Comparison of ENCODE assay signal across 8 cellular contexts in the genomic region with DNA sequence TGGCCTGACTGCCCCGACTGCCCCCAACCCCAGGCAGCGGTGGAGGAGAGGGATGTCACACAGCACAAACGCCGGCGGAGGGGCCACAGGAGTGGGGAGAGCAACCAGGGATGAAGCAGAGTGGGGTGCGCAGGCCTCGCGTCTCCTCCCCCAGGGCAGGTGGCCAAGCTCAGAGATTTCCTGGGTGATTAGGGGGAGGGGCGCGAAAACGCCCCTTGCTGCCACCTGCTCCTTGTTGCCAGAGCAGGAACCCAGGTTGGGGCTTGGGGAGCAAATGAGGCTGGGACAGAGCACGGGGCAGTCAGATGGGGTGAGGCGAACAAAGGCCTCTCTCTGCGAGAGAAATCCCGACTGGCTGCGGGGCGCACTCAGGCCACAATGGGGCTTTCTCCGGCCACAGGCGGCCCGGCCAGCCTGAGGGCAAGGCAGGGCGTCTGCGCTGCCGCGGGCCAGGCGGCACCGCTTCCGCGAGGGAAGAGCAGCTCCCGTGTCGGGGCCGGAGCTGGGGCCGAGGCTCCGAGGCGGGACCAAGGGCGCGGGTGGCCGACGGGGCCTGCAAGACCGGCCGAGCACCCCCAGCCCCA. TPM values are rescaled to one million over a fixed set of nuclear protein-coding genes. Genes with fewer than 3 reads are reported as not detected.
DNase-seq lines count a peak whose midpoint lies in the region; ATAC-seq and TF ChIP-seq lines count a peak whose summit lies in the region.

No MANE protein-coding gene starts in this region.

- H3K9me3 ChIP-seq in Loucy (ENCODE audit: insufficient read depth, low read depth, low read length) (no peaks in the 10 kb centered on the region), osteoblast (ENCODE audit: low read depth, low read length) (no peaks in the 10 kb centered on the region)

- H3K4me2 ChIP-seq in Loucy (ENCODE audit: low read depth, low read length, poor library complexity, severe bottlenecking): peak overlapping the region; percentile 58
- H3K4me2 ChIP-seq in osteoblast (ENCODE audit: insufficient read depth, low read length): peak overlapping the region; percentile 92

- peak; percentile 72 for DNase-seq in activated CD8-positive, alpha-beta memory T cell treated with anti-CD3 and anti-CD28 coated beads, Interleukin-2, amount 50 U/mL, for 48 hours
- DNase-seq in germinal center (ENCODE audit: low spot score): peak; percentile 45
- DNase-seq in osteoblast (ENCODE audit: insufficient read length, low spot score, missing footprints): peak; percentile 93
- no peak for DNase-seq in SKM-1 (lab: John Stamatoyannopoulos, UW; ENCODE audit: unreplicated experiment)
- DNase-seq in NK-92 treated with Interleukin-12 subunit alpha and Interleukin-12 subunit beta, amount 100 ng/mL, for 24 hours (lab: John Stamatoyannopoulos, UW): no peak

- H2AFZ ChIP-seq in Loucy (ENCODE audit: low read length) (peak overlapping the region; percentile 28; the same call in 1 of the 2 replicates), osteoblast (ENCODE audit: low read length) (peak overlapping the region; percentile 94)

- H3K9ac ChIP-seq in Loucy (ENCODE audit: low read depth, low read length, poor library complexity, severe bottlenecking): no peak overlapping the region

- no peaks in the 10 kb centered on the region for H3K79me2 ChIP-seq in Loucy (ENCODE audit: insufficient read depth, low read length)
- no peaks in the 10 kb centered on the region for H3K79me2 ChIP-seq in osteoblast (ENCODE audit: insufficient read depth, low read length)

- no peaks in the 10 kb centered on the region for H3K27me3 ChIP-seq in Loucy (ENCODE audit: insufficient read depth, low read length, poor library complexity, severe bottlenecking)
- no peaks in the 10 kb centered on the region for H3K27me3 ChIP-seq in osteoblast (ENCODE audit: insufficient read depth, low read length)

- no peaks in the 10 kb centered on the region for H3K9me2 ChIP-seq in Loucy (replicated peaks; ENCODE audit: low read depth, low read length)

- no peaks in the 10 kb centered on the region for H3K36me3 ChIP-seq in Loucy (ENCODE audit: insufficient read depth, low read length)
- no peaks in the 10 kb centered on the region for H3K36me3 ChIP-seq in osteoblast (ENCODE audit: insufficient read depth, low read length)

- ATAC-seq in GM21526 (IDR thresholded peaks at IDR 0.05; ENCODE audit: low FRiP score, unreplicated experiment): peak; percentile 26

- no peaks in the 10 kb centered on the region for H4K20me1 ChIP-seq in Loucy (ENCODE audit: insufficient read depth, low read length, poor library complexity, severe bottlenecking)
- H4K20me1 ChIP-seq in osteoblast (ENCODE audit: insufficient read depth, low read length): no peaks in the 10 kb centered on the region

- H3K4me3 ChIP-seq in GM08714 (ENCODE audit: low read length) (peak overlapping the region; percentile 42; the same call in 1 of the 2 replicates), Loucy (ENCODE audit: low read length, poor library complexity, severe bottlenecking) (peak overlapping the region; percentile 63), osteoblast (ENCODE audit: insufficient read depth, low read length) (peak overlapping the region; percentile 75)

- no peaks in the 10 kb centered on the region for H3F3A ChIP-seq in Loucy (ENCODE audit: low read depth)

- TF ChIP-seq CTCF in Loucy (conservative IDR thresholded peaks at IDR 0.05; ENCODE audit: low read length) (no peak), osteoblast (IDR thresholded peaks at IDR 0.05; ENCODE audit: extremely low read depth, low read depth, low read length) (no peak)

- peaks cover 6% of the 10 kb centered on the region for H3K4me1 ChIP-seq in Loucy (ENCODE audit: insufficient read depth, low read length, poor library complexity, severe bottlenecking)
- H3K4me1 ChIP-seq in osteoblast (ENCODE audit: insufficient read depth, low read length): peaks cover 9% of the 10 kb centered on the region

- peak overlapping the region; percentile 93 for H3K27ac ChIP-seq in osteoblast (ENCODE audit: low read depth, low read length)

RNA-seq across cellular contexts. Expression of a gene that starts 11.5 kb away (rescaled TPM):
- total RNA-seq in osteoblast: not detected in 2 replicates

Comparison
In these comparisons a context has a peak if more than half of its experiments do, and no peak if none do; other contexts are left out.
1. DNase-seq: peak in activated CD8-positive, alpha-beta memory T cell treated with anti-CD3 and anti-CD28 coated beads, Interleukin-2, amount 50 U/mL, for 48 hours (single experiment), germinal center (single experiment) and osteoblast (single experiment); none in SKM-1 (single experiment) and NK-92 treated with Interleukin-12 subunit alpha and Interleukin-12 subunit beta, amount 100 ng/mL, for 24 hours (single experiment).
2. Peak in every context shown above with its lines, with median percentiles within 50 percentile points of each other: H3K4me3 ChIP-seq.